ENCODE assay signal across 13 cellular contexts in genomic region chr22:43118953-43119458, GRCh38. TPM values are rescaled to one million over a fixed set of nuclear protein-coding genes. Genes with fewer than 3 reads are reported as not detected.
DNase-seq lines count a peak whose midpoint lies in the region; ATAC-seq and TF ChIP-seq lines count a peak whose summit lies in the region.
"Had no signal": no experiment of that assay in that cellular context is flagged by ENCODE, and none has a peak within 500 bp of the region (broad histone marks: within the 10 kb centered on the region; RNA-seq: fewer than 3 reads in every experiment).

No MANE protein-coding gene starts in this region.

- H3K79me2 ChIP-seq in OCI-LY1 (ENCODE audit: insufficient read depth, low read length): peaks cover 26% of the 10 kb centered on the region

- peak; percentile 67 for DNase-seq in stimulated activated naive B cell treated with anti-CD40 and anti-IgM and Interleukin-4, amounts not matched to agents 10 μg/mL and 1 μg/mL and 100 μg/mL, for 72 hours
- DNase-seq in MG63: no peak
- no peak for DNase-seq in middle frontal gyrus (ENCODE audit: extremely low spot score, low spot score)
- no peak for DNase-seq in activated CD8-positive, alpha-beta memory T cell treated with anti-CD3 and anti-CD28 coated beads, Interleukin-2, amount 50 U/mL, for 48 hours
- DNase-seq: activated CD8-positive, alpha-beta T cell treated with anti-CD3 and anti-CD28 coated beads, Interleukin-2, amount 10 ng/mL, durations not matched to agents 7 days and 5 days; amygdala; NCI-H2081 treated with DMSO at 0.1 percent for 48 hours; occipital lobe had no signal

- no peak overlapping the region for H2AFZ ChIP-seq in OCI-LY1 (ENCODE audit: low read length)

- no peaks in the 10 kb centered on the region for H3K9me2 ChIP-seq in OCI-LY1 (ENCODE audit: low read depth, low read length)

- H3K4me3 ChIP-seq in OCI-LY1 (ENCODE audit: low read depth, low read length, poor library complexity, severe bottlenecking) (peak overlapping the region; percentile 34), MG63 (no peak overlapping the region)
- H3K4me3 ChIP-seq: SJSA1, suprapubic skin had no signal

- H3K27ac ChIP-seq in OCI-LY1 (ENCODE audit: low read depth, low read length, poor library complexity, severe bottlenecking): peak overlapping the region; percentile 96
- H3K27ac ChIP-seq: SJSA1, suprapubic skin had no signal

- peak overlapping the region; percentile 59 for H3K27ac Mint-ChIP-seq in stimulated activated naive B cell treated with anti-CD40 and anti-IgM and Interleukin-4, amounts not matched to agents 10 μg/mL and 1 μg/mL and 100 μg/mL, for 72 hours
- H3K27ac Mint-ChIP-seq: activated CD8-positive, alpha-beta T cell treated with anti-CD3 and anti-CD28 coated beads, Interleukin-2, amount 10 ng/mL, durations not matched to agents 7 days and 5 days had no signal

- peaks cover 0 to 2% of the 10 kb centered on the region in 2 donors for H3K36me3 Mint-ChIP-seq in stimulated activated naive B cell treated with anti-CD40 and anti-IgM and Interleukin-4, amounts not matched to agents 10 μg/mL and 1 μg/mL and 100 μg/mL, for 72 hours

- H3K9me3 ChIP-seq in OCI-LY1 (ENCODE audit: low read length): no peaks in the 10 kb centered on the region
- no peaks in the 10 kb centered on the region for H3K9me3 ChIP-seq in MG63
- H3K9me3 ChIP-seq: SJSA1, suprapubic skin had no signal

- ATAC-seq in GM19023 (IDR thresholded peaks at IDR 0.05; ENCODE audit: unreplicated experiment) (peak; percentile 70), HG02763 (IDR thresholded peaks at IDR 0.05; ENCODE audit: unreplicated experiment) (peak; percentile 61)
- peak; percentile 86 to 89 for ATAC-seq in stimulated activated naive B cell treated with anti-CD40 and anti-IgM and Interleukin-4, amounts not matched to agents 10 μg/mL and 1 μg/mL and 100 μg/mL, for 72 hours (replicated peaks)
- ATAC-seq: activated CD8-positive, alpha-beta T cell treated with anti-CD3 and anti-CD28 coated beads, Interleukin-2, amount 10 ng/mL, durations not matched to agents 7 days and 5 days had no signal

- H3K27me3 Mint-ChIP-seq in stimulated activated naive B cell treated with anti-CD40 and anti-IgM and Interleukin-4, amounts not matched to agents 10 μg/mL and 1 μg/mL and 100 μg/mL, for 72 hours: peaks cover 38 to 44% of the 10 kb centered on the region in 2 donors

- H3K36me3 ChIP-seq in OCI-LY1 (ENCODE audit: insufficient read depth, low read length) (peaks cover 14% of the 10 kb centered on the region; the same call in 1 of the 2 replicates), MG63 (no peaks in the 10 kb centered on the region)
- H3K36me3 ChIP-seq: SJSA1, suprapubic skin had no signal

- no peaks in the 10 kb centered on the region for H4K20me1 ChIP-seq in OCI-LY1 (ENCODE audit: insufficient read depth, low read length)

- H3K27me3 ChIP-seq in OCI-LY1 (ENCODE audit: insufficient read depth, low read length): no peaks in the 10 kb centered on the region
- H3K27me3 ChIP-seq in MG63: no peaks in the 10 kb centered on the region
- H3K27me3 ChIP-seq: SJSA1, suprapubic skin had no signal

- H3K9ac ChIP-seq in OCI-LY1 (ENCODE audit: low read length): peak overlapping the region; percentile 54; the same call in 1 of the 2 replicates

- peaks cover 34 to 72% of the 10 kb centered on the region in 2 donors for H3K4me1 Mint-ChIP-seq in stimulated activated naive B cell treated with anti-CD40 and anti-IgM and Interleukin-4, amounts not matched to agents 10 μg/mL and 1 μg/mL and 100 μg/mL, for 72 hours

- peaks cover 11% of the 10 kb centered on the region for H3F3A ChIP-seq in OCI-LY1 (ENCODE audit: insufficient read depth, low read length)

- H3K9me3 Mint-ChIP-seq in stimulated activated naive B cell treated with anti-CD40 and anti-IgM and Interleukin-4, amounts not matched to agents 10 μg/mL and 1 μg/mL and 100 μg/mL, for 72 hours: no peaks in the 10 kb centered on the region

- H3K4me1 ChIP-seq in OCI-LY1 (ENCODE audit: insufficient read depth, low read length, severe bottlenecking): peaks cover 98% of the 10 kb centered on the region
- H3K4me1 ChIP-seq: SJSA1, suprapubic skin had no signal

- no peak for TF ChIP-seq CTCF in OCI-LY1 (IDR thresholded peaks at IDR 0.05; ENCODE audit: low read length)

- peak overlapping the region in 1 of 2 donors; percentile 67 for H3K4me3 Mint-ChIP-seq in stimulated activated naive B cell treated with anti-CD40 and anti-IgM and Interleukin-4, amounts not matched to agents 10 μg/mL and 1 μg/mL and 100 μg/mL, for 72 hours
- H3K4me3 Mint-ChIP-seq: activated CD8-positive, alpha-beta T cell treated with anti-CD3 and anti-CD28 coated beads, Interleukin-2, amount 10 ng/mL, durations not matched to agents 7 days and 5 days had no signal

- peak overlapping the region; percentile 59 for H3K4me2 ChIP-seq in OCI-LY1 (ENCODE audit: low read length)

RNA-seq across cellular contexts. Expression of gene BIK, which starts 8.5 kb away (rescaled TPM):
- 0.10 TPM in 1 of 2 replicates, not detected in the other for total RNA-seq in MG63 (2014; rRNA removed; shearing (Covaris generic); ENCODE audit: low replicate concordance)
- total RNA-seq: occipital lobe had no signal

RNA-seq across cellular contexts. Expression of gene MCAT, which starts 24.2 kb away (rescaled TPM):
- total RNA-seq in MG63 (2014; rRNA removed; shearing (Covaris generic); ENCODE audit: low replicate concordance): 7.9 and 19.0 TPM in 2 replicates

RNA-seq across cellular contexts. Expression of gene TTLL1, which starts 29.8 kb away (rescaled TPM):
- 4.9 and 9.2 TPM in 2 replicates for total RNA-seq in MG63 (2014; rRNA removed; shearing (Covaris generic); ENCODE audit: low replicate concordance)

RNA-seq across cellular contexts. Expression of gene TSPO, which starts 32.4 kb away (rescaled TPM):
- total RNA-seq in MG63 (2014; rRNA removed; shearing (Covaris generic); ENCODE audit: low replicate concordance): 465 and 558 TPM in 2 replicates
